ENCODE assay signal across 2 cellular contexts in genomic region chr11:83819936-83820549, GRCh38.
A peak's percentile ranks its signal among the peaks of the same experiment; 100 is the strongest.
TF ChIP-seq lines count a peak whose summit lies in the region.

No MANE protein-coding gene starts in this region.

TF ChIP-seq in HCT116, 20 proteins besides CTCF, POLR2A, EP300 and RAD21 (continued from another document):
- TF ChIP-seq, protein P1, sequence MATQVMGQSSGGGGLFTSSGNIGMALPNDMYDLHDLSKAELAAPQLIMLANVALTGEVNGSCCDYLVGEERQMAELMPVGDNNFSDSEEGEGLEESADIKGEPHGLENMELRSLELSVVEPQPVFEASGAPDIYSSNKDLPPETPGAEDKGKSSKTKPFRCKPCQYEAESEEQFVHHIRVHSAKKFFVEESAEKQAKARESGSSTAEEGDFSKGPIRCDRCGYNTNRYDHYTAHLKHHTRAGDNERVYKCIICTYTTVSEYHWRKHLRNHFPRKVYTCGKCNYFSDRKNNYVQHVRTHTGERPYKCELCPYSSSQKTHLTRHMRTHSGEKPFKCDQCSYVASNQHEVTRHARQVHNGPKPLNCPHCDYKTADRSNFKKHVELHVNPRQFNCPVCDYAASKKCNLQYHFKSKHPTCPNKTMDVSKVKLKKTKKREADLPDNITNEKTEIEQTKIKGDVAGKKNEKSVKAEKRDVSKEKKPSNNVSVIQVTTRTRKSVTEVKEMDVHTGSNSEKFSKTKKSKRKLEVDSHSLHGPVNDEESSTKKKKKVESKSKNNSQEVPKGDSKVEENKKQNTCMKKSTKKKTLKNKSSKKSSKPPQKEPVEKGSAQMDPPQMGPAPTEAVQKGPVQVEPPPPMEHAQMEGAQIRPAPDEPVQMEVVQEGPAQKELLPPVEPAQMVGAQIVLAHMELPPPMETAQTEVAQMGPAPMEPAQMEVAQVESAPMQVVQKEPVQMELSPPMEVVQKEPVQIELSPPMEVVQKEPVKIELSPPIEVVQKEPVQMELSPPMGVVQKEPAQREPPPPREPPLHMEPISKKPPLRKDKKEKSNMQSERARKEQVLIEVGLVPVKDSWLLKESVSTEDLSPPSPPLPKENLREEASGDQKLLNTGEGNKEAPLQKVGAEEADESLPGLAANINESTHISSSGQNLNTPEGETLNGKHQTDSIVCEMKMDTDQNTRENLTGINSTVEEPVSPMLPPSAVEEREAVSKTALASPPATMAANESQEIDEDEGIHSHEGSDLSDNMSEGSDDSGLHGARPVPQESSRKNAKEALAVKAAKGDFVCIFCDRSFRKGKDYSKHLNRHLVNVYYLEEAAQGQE (IDR thresholded peaks at IDR 0.05; ENCODE audit: low read depth): no peak
- TF ChIP-seq, protein P2, sequence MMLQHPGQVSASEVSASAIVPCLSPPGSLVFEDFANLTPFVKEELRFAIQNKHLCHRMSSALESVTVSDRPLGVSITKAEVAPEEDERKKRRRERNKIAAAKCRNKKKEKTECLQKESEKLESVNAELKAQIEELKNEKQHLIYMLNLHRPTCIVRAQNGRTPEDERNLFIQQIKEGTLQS (IDR thresholded peaks at IDR 0.05): no peak
- TF ChIP-seq SP1 (IDR thresholded peaks at IDR 0.05; ENCODE audit: low read depth): no peak
- TF ChIP-seq CBX3 (IDR thresholded peaks at IDR 0.05; ENCODE audit: low read depth): no peak
- TF ChIP-seq EZH2 (IDR thresholded peaks at IDR 0.05): no peak
- TF ChIP-seq ELF1 (IDR thresholded peaks at IDR 0.05; ENCODE audit: borderline replicate concordance, low read depth): no peak
- no peak for TF ChIP-seq JUND (IDR thresholded peaks at IDR 0.05)
- TF ChIP-seq TCF7L2 (IDR thresholded peaks at IDR 0.05; ENCODE audit: borderline replicate concordance, extremely low read depth, insufficient read depth, insufficient read length): no peak
- TF ChIP-seq, protein P3, sequence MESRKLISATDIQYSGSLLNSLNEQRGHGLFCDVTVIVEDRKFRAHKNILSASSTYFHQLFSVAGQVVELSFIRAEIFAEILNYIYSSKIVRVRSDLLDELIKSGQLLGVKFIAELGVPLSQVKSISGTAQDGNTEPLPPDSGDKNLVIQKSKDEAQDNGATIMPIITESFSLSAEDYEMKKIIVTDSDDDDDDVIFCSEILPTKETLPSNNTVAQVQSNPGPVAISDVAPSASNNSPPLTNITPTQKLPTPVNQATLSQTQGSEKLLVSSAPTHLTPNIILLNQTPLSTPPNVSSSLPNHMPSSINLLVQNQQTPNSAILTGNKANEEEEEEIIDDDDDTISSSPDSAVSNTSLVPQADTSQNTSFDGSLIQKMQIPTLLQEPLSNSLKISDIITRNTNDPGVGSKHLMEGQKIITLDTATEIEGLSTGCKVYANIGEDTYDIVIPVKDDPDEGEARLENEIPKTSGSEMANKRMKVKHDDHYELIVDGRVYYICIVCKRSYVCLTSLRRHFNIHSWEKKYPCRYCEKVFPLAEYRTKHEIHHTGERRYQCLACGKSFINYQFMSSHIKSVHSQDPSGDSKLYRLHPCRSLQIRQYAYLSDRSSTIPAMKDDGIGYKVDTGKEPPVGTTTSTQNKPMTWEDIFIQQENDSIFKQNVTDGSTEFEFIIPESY (IDR thresholded peaks at IDR 0.05; ENCODE audit: extremely low read depth, insufficient replicate concordance, low read length): no peak
- TF ChIP-seq EZH2phosphoT487 (IDR thresholded peaks at IDR 0.05; ENCODE audit: borderline replicate concordance): no peak

TF ChIP-seq in K562, 482 proteins besides CTCF, POLR2A, EP300 and RAD21 (continued from another document):
- TF ChIP-seq, protein P4, sequence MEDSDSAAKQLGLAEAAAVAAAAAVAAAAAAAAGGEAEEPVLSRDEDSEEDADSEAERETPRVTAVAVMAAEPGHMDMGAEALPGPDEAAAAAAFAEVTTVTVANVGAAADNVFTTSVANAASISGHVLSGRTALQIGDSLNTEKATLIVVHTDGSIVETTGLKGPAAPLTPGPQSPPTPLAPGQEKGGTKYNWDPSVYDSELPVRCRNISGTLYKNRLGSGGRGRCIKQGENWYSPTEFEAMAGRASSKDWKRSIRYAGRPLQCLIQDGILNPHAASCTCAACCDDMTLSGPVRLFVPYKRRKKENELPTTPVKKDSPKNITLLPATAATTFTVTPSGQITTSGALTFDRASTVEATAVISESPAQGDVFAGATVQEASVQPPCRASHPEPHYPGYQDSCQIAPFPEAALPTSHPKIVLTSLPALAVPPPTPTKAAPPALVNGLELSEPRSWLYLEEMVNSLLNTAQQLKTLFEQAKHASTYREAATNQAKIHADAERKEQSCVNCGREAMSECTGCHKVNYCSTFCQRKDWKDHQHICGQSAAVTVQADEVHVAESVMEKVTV (CRISPR knock-in tag; IDR thresholded peaks at IDR 0.05): peak; percentile 79
- TF ChIP-seq RFX7 (CRISPR knock-in tag; IDR thresholded peaks at IDR 0.05) (no peak), DMBX1 (CRISPR knock-in tag; IDR thresholded peaks at IDR 0.05; ENCODE audit: borderline replicate concordance) (no peak), ZBED1 (IDR thresholded peaks at IDR 0.05) (no peak), ZBTB8A (IDR thresholded peaks at IDR 0.05; ENCODE audit: partially characterized antibody) (no peak), ARID3A (IDR thresholded peaks at IDR 0.05; ENCODE audit: borderline replicate concordance, low read depth, low read length) (0 out of 2 replicates have a peak, but pooled peaks have one; percentile 23), SMC3 (conservative IDR thresholded peaks at IDR 0.05; ENCODE audit: insufficient read depth, low read depth, low read length) (peak; percentile 32; the same call in 1 of the 2 replicates), THRA (IDR thresholded peaks at IDR 0.05) (no peak), RBBP5 (IDR thresholded peaks at IDR 0.05; ENCODE audit: borderline replicate concordance, insufficient read depth, low read length, poor library complexity, severe bottlenecking) (no peak), PRMT5 (CRISPR knock-in tag; IDR thresholded peaks at IDR 0.05) (no peak), NFIC (IDR thresholded peaks at IDR 0.05) (peak; percentile 67)
- TF ChIP-seq, protein P5, sequence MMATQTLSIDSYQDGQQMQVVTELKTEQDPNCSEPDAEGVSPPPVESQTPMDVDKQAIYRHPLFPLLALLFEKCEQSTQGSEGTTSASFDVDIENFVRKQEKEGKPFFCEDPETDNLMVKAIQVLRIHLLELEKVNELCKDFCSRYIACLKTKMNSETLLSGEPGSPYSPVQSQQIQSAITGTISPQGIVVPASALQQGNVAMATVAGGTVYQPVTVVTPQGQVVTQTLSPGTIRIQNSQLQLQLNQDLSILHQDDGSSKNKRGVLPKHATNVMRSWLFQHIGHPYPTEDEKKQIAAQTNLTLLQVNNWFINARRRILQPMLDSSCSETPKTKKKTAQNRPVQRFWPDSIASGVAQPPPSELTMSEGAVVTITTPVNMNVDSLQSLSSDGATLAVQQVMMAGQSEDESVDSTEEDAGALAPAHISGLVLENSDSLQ (IDR thresholded peaks at IDR 0.05): peak; percentile 23; the same call in 1 of the 2 replicates
